ENCODE assay signal across 22 cellular contexts in genomic region chr1:157302199-157302497, GRCh38.
DNase-seq lines count a peak whose midpoint lies in the region; ATAC-seq, FAIRE-seq and TF ChIP-seq lines count a peak whose summit lies in the region.
"Had no signal": no experiment of that assay in that cellular context is flagged by ENCODE, and none has a peak within 500 bp of the region (broad histone marks: within the 10 kb centered on the region; RNA-seq: fewer than 3 reads in every experiment).

No MANE protein-coding gene starts in this region.

- H3K27me3 Mint-ChIP-seq in endodermal cell (ENCODE audit: insufficient read depth) = peaks cover 3% of the 10 kb centered on the region

- no peak for ATAC-seq in K562
- ATAC-seq in pancreas = peak in 1 of 4 donors; percentile 56
- no peak for ATAC-seq in GM21381 (IDR thresholded peaks at IDR 0.05; ENCODE audit: unreplicated experiment)
- ATAC-seq in HG03521 (IDR thresholded peaks at IDR 0.05; ENCODE audit: unreplicated experiment) = no peak
- ATAC-seq: A549; CD8-positive, alpha-beta T cell had no signal

- no peaks in the 10 kb centered on the region for H3K9me3 Mint-ChIP-seq in endodermal cell
- H3K9me3 Mint-ChIP-seq: CD4-positive, alpha-beta T cell; CD8-positive, alpha-beta T cell had no signal

- no peaks in the 10 kb centered on the region for H4K20me1 ChIP-seq in K562 (replicated peaks; ENCODE audit: control insufficient read depth, insufficient read depth, low read length)
- H4K20me1 ChIP-seq: BLaER1 treated with 17β-estradiol and CSF1 and Interleukin-3, amounts not matched to agents 10 nM and 100 nM had no signal

- 54% methylated on average over 3 of the region's 3 CpGs for WGBS in K562 (ENCODE audit: insufficient coverage, low coverage, missing lambda C conversion rate)
- 86 to 96% methylated on average over 2 to 3 of the region's 3 CpGs for WGBS in endodermal cell (ENCODE audit: insufficient coverage in 1 of 2, insufficient read length in 1 of 2), 2 experiments
- WGBS in pancreas, 2 donors = 46 to 49% methylated on average over 3 of the region's 3 CpGs

- H2AFZ ChIP-seq in K562 (ENCODE audit: low read depth, low read length) = 0 out of 2 replicates have a peak overlapping the region, but pooled peaks have one; percentile 20

- no peaks in the 10 kb centered on the region for H3K79me2 ChIP-seq in K562 (ENCODE audit: control insufficient read depth, insufficient read depth, low read length)

- no peak overlapping the region for H3K27ac ChIP-seq in K562 (ENCODE audit: extremely low read depth, low read depth, low read length)
- no peak overlapping the region for H3K27ac ChIP-seq in endodermal cell (ENCODE audit: low read depth, low read length)
- peak overlapping the region; percentile 11 to 78 (median 47) for H3K27ac ChIP-seq in pancreas
- H3K27ac ChIP-seq: 22Rv1; A549; BLaER1 treated with 17β-estradiol and CSF1 and Interleukin-3, amounts not matched to agents 10 nM and 100 nM; C4-2B had no signal

- no peak for FAIRE-seq in K562 (lab: Jason Lieb, UNC)
- no peak for FAIRE-seq in pancreas (lab: Jason Lieb, UNC)
- FAIRE-seq: A549, D721Med, G401.6, GM12891, GM19239 had no signal

- in situ Hi-C loops in K562 (cut with MboI) = no loop called here

- no peak for DNase-seq in K562 (ENCODE audit: extremely low read depth in 1 of 4, low spot score in 3 of 4)
- peak; percentile 18 for DNase-seq in endodermal cell
- DNase-seq in pancreas = no peak
- DNase-seq in NCI-H524 treated with DMSO at 0.1 percent for 48 hours (lab: John Stamatoyannopoulos, UW) = no peak
- DNase-seq: AML-193; Caco-2; Calu3; CD4-positive, alpha-beta T cell; CD8-positive, alpha-beta T cell; DMS79 treated with DMSO at 0.1 percent for 48 hours; GF-D8 had no signal

- no peaks in the 10 kb centered on the region for H3K9me3 ChIP-seq in K562 (replicated peaks; ENCODE audit: control insufficient read depth, insufficient read depth, low read depth, low read length)
- no peaks in the 10 kb centered on the region for H3K9me3 ChIP-seq in endodermal cell (ENCODE audit: control insufficient read depth, low read length)
- no peaks in the 10 kb centered on the region for H3K9me3 ChIP-seq in pancreas
- H3K9me3 ChIP-seq: A549; BLaER1 treated with 17β-estradiol and CSF1 and Interleukin-3, amounts not matched to agents 10 nM and 100 nM; Caco-2 had no signal

- intact Hi-C loops in K562 (cut with micrococcal nuclease) (no loop called here), pancreas (cut with DNase I) (no loop called here)

- H3K4me1 ChIP-seq in K562 (replicated peaks in 1 of 2; ENCODE audit: control insufficient read depth in 2 of 2, insufficient read depth in 2 of 2, low read length in 2 of 2) (peaks cover 0 to 18% of the 10 kb centered on the region in 2 experiments; a peak in 4 of 5 replicates), endodermal cell (ENCODE audit: control insufficient read depth, insufficient read depth, low read length) (no peaks in the 10 kb centered on the region), pancreas (peaks cover 6 to 23% (median 12%) of the 10 kb centered on the region in 3 donors)
- H3K4me1 ChIP-seq: A549, Caco-2 had no signal

- peaks cover 3% of the 10 kb centered on the region for H3K4me1 Mint-ChIP-seq in endodermal cell
- H3K4me1 Mint-ChIP-seq: B cell had no signal

- H3K36me3 ChIP-seq in K562 (ENCODE audit: control insufficient read depth, insufficient read depth, low read length) = no peaks in the 10 kb centered on the region
- no peaks in the 10 kb centered on the region for H3K36me3 ChIP-seq in endodermal cell (ENCODE audit: control insufficient read depth, insufficient read depth, low read length)
- no peaks in the 10 kb centered on the region for H3K36me3 ChIP-seq in pancreas
- H3K36me3 ChIP-seq: BLaER1 treated with 17β-estradiol and CSF1 and Interleukin-3, amounts not matched to agents 10 nM and 100 nM had no signal

- H3K9ac ChIP-seq in K562 (ENCODE audit: insufficient read depth in 1 of 2, low read depth in 2 of 2, low read length in 2 of 2) = no peak overlapping the region
- H3K9ac ChIP-seq in endodermal cell (ENCODE audit: extremely low read depth, low read length, poor library complexity, severe bottlenecking) = no peak overlapping the region
- H3K9ac ChIP-seq: BLaER1 treated with 17β-estradiol and CSF1 and Interleukin-3, amounts not matched to agents 10 nM and 100 nM had no signal

- no peak overlapping the region for H3K4me3 Mint-ChIP-seq in endodermal cell
- H3K4me3 Mint-ChIP-seq: B cell; CD4-positive, alpha-beta T cell; CD8-positive, alpha-beta T cell had no signal

- no TSS peak for BruUV-seq in K562 (replicated peaks; lab: Mats Ljungman, UMichigan)

- H3K4me2 ChIP-seq in K562 (ENCODE audit: insufficient read depth, low read length) = no peak overlapping the region
- H3K4me2 ChIP-seq: A549; BLaER1 treated with 17β-estradiol and CSF1 and Interleukin-3, amounts not matched to agents 10 nM and 100 nM had no signal

- no peak for TF ChIP-seq POLR2A in K562 (conservative IDR thresholded peaks at IDR 0.05)

- no peak for TF ChIP-seq EP300 in K562 (IDR thresholded peaks at IDR 0.05; ENCODE audit: low read length)

- H3K27ac Mint-ChIP-seq in endodermal cell = no peak overlapping the region
- H3K27ac Mint-ChIP-seq: B cell; CD4-positive, alpha-beta T cell; CD8-positive, alpha-beta T cell had no signal

- H3K27me3 ChIP-seq in K562 (ENCODE audit: control insufficient read depth in 2 of 2, insufficient read depth in 2 of 2, low read length in 2 of 2) (no peaks in the 10 kb centered on the region), endodermal cell (ENCODE audit: control insufficient read depth, insufficient read depth, low read length, poor library complexity, severe bottlenecking) (no peaks in the 10 kb centered on the region), pancreas (no peaks in the 10 kb centered on the region)
- H3K27me3 ChIP-seq: BLaER1 treated with 17β-estradiol and CSF1 and Interleukin-3, amounts not matched to agents 10 nM and 100 nM had no signal

- no peaks in the 10 kb centered on the region for H3K36me3 Mint-ChIP-seq in endodermal cell (ENCODE audit: low read depth)
- H3K36me3 Mint-ChIP-seq: CD8-positive, alpha-beta T cell had no signal

- no peak overlapping the region for H3K4me3 ChIP-seq in K562
- H3K4me3 ChIP-seq in endodermal cell (ENCODE audit: low read length) = no peak overlapping the region
- H3K4me3 ChIP-seq in pancreas = no peak overlapping the region
- H3K4me3 ChIP-seq: A549; BLaER1 treated with 17β-estradiol and CSF1 and Interleukin-3, amounts not matched to agents 10 nM and 100 nM had no signal

- TF ChIP-seq RAD21 in K562 (CRISPR knock-in tag; conservative IDR thresholded peaks at IDR 0.05 in 1 of 2, IDR thresholded peaks at IDR 0.05 in 1 of 2) = no peak

- POLR2A ChIA-PET in K562 (lab: Yijun Ruan, JAX) = interaction anchor here (0.9 to 1.4 kb wide), 3 partner anchors 8 to 104 kb away, joined by 3 to 5 read pairs (median 4); no protein-coding TSS in a partner anchor

- no peaks in the 10 kb centered on the region for H3K9me1 ChIP-seq in K562 (ENCODE audit: control insufficient read depth, insufficient read depth, low read length)

- CTCF ChIA-PET in K562 (lab: Yijun Ruan, JAX; ENCODE audit: low intra/inter-chr PET ratio) = no interaction called here

- TF ChIP-seq CTCF in K562 (IDR thresholded peaks at IDR 0.05 in 2 of 3, conservative IDR thresholded peaks at IDR 0.05 in 1 of 3; ENCODE audit: insufficient read depth in 2 of 3, low read depth in 1 of 3, low read length in 3 of 3) (no peak), endodermal cell (conservative IDR thresholded peaks at IDR 0.05) (no peak), pancreas (IDR thresholded peaks at IDR 0.05) (no peak)

TF ChIP-seq in K562, 482 proteins besides CTCF, POLR2A, EP300 and RAD21 (continues in another document):
- TF ChIP-seq, protein P1, sequence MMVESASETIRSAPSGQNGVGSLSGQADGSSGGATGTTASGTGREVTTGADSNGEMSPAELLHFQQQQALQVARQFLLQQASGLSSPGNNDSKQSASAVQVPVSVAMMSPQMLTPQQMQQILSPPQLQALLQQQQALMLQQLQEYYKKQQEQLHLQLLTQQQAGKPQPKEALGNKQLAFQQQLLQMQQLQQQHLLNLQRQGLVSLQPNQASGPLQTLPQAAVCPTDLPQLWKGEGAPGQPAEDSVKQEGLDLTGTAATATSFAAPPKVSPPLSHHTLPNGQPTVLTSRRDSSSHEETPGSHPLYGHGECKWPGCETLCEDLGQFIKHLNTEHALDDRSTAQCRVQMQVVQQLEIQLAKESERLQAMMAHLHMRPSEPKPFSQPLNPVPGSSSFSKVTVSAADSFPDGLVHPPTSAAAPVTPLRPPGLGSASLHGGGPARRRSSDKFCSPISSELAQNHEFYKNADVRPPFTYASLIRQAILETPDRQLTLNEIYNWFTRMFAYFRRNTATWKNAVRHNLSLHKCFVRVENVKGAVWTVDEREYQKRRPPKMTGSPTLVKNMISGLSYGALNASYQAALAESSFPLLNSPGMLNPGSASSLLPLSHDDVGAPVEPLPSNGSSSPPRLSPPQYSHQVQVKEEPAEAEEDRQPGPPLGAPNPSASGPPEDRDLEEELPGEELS (CRISPR knock-in tag; IDR thresholded peaks at IDR 0.05; ENCODE audit: borderline replicate concordance) = no peak
- TF ChIP-seq HOXB6 (CRISPR knock-in tag; IDR thresholded peaks at IDR 0.05; ENCODE audit: borderline replicate concordance) (no peak), HIVEP1 (CRISPR knock-in tag; IDR thresholded peaks at IDR 0.05) (no peak), RAD51 (IDR thresholded peaks at IDR 0.05; ENCODE audit: borderline replicate concordance, low read depth) (no peak), PURB (CRISPR knock-in tag; IDR thresholded peaks at IDR 0.05; ENCODE audit: low read depth) (no peak), ZFP30 (CRISPR knock-in tag; IDR thresholded peaks at IDR 0.05; ENCODE audit: borderline replicate concordance) (no peak), ZNF717 (CRISPR knock-in tag; IDR thresholded peaks at IDR 0.05) (no peak)
- TF ChIP-seq, protein P2, sequence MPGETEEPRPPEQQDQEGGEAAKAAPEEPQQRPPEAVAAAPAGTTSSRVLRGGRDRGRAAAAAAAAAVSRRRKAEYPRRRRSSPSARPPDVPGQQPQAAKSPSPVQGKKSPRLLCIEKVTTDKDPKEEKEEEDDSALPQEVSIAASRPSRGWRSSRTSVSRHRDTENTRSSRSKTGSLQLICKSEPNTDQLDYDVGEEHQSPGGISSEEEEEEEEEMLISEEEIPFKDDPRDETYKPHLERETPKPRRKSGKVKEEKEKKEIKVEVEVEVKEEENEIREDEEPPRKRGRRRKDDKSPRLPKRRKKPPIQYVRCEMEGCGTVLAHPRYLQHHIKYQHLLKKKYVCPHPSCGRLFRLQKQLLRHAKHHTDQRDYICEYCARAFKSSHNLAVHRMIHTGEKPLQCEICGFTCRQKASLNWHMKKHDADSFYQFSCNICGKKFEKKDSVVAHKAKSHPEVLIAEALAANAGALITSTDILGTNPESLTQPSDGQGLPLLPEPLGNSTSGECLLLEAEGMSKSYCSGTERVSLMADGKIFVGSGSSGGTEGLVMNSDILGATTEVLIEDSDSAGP (CRISPR knock-in tag; IDR thresholded peaks at IDR 0.05) = no peak

Comparison
In these comparisons a context has a peak if more than half of its experiments do, and no peak if none do; other contexts are left out.
1. H3K27ac ChIP-seq: peak in pancreas (4 of 4); none in K562 (single experiment) and endodermal cell (single experiment).